Comparison of ENCODE assay signal across 8 cellular contexts in the genomic region with DNA sequence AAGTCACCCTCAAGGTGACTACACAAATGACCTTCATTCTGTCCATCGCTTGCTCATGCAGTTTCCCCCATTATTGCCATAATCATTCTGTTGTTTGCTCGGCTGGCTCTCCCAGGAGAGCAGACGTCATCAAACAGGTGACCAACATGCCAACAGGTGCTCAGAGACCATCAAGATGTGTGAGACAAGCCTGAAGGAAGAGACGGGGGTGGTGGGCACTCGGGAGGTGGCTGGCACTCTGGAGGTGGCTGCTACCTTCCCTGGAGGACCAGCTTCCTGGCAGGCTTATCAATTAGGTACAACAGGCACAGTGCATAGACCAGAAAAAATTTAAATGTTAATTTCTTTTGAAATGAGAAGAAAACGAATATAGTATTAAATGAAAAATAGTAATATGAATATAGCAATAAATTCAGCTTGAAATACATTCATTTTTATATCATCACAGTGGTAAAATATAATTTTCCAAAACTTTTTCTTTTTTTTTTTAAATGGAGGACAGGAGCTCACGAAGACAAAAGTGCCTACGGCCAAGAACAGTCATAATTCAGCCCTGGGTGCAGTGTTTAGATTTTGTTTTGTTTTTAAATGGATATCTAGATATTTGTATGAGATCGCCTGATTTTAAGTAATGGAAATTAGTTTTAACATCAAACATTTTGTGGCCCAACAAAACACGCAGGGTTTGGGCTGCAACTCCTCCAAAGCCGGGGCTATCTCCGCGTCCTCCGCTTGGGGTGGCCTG. TPM values are rescaled to one million over a fixed set of nuclear protein-coding genes. Genes with fewer than 3 reads are reported as not detected.
DNase-seq lines count a peak whose midpoint lies in the region; ATAC-seq, FAIRE-seq and TF ChIP-seq lines count a peak whose summit lies in the region.

No MANE protein-coding gene starts in this region.

- TF ChIP-seq RAD21 in A549 (conservative IDR thresholded peaks at IDR 0.05 in 1 of 2, IDR thresholded peaks at IDR 0.05 in 1 of 2) = no peak

- H3K27me3 ChIP-seq in H7 (ENCODE audit: control insufficient read depth, insufficient read depth, low read length) = no peaks in the 10 kb centered on the region
- peaks cover 10% of the 10 kb centered on the region for H3K27me3 ChIP-seq in neutrophil

- H3K4me1 ChIP-seq in A549 (peaks cover 10% of the 10 kb centered on the region), neutrophil (ENCODE audit: control insufficient read depth in 1 of 2, insufficient read depth in 1 of 2, low read depth in 1 of 2, low read length in 1 of 2) (peaks cover 31% of the 10 kb centered on the region in 2 experiments)

- no peak for TF ChIP-seq CTCF in A549 (IDR thresholded peaks at IDR 0.05)
- peak; percentile 30 for TF ChIP-seq CTCF in epithelial cell of esophagus (IDR thresholded peaks at IDR 0.05; ENCODE audit: insufficient read depth, low read depth, low read length, missing control alignments)
- peak; percentile 62 for TF ChIP-seq CTCF in neutrophil (IDR thresholded peaks at IDR 0.05)

- H3K36me3 ChIP-seq in H7 (replicated peaks; ENCODE audit: control insufficient read depth, insufficient read depth, low read length) = no peaks in the 10 kb centered on the region
- no peaks in the 10 kb centered on the region for H3K36me3 ChIP-seq in SK-N-MC (ENCODE audit: insufficient read depth, low read length)
- H3K36me3 ChIP-seq in neutrophil = no peaks in the 10 kb centered on the region

- 32% methylated on average over 14 of the region's 14 CpGs for WGBS in A549 (ENCODE audit: missing lambda C conversion rate)

- no peak for TF ChIP-seq EP300 in A549 (IDR thresholded peaks at IDR 0.05)

- ATAC-seq in A549 (no peak), GM21717 (IDR thresholded peaks at IDR 0.05; ENCODE audit: unreplicated experiment) (no peak)

- CTCF ChIA-PET in A549 (lab: Yijun Ruan, JAX) = interaction anchor here (0.7 to 5.7 kb wide), 10 partner anchors 8 to 732 kb away, joined by 3 to 56 read pairs (median 6); no protein-coding TSS in a partner anchor

- H3K9me3 ChIP-seq in A549 (no peaks in the 10 kb centered on the region), SK-N-MC (ENCODE audit: low read depth, low read length) (no peaks in the 10 kb centered on the region), neutrophil (peaks cover 8% of the 10 kb centered on the region)

- no peak for FAIRE-seq in A549 (lab: Jason Lieb, UNC)

- peak overlapping the region; percentile 78 for H3K4me2 ChIP-seq in A549

- H3K4me3 ChIP-seq in A549 (peak overlapping the region; percentile 45), H7 (ENCODE audit: insufficient read depth, low read depth, low read length) (peak overlapping the region; percentile 87), SK-N-MC (peak overlapping the region; percentile 95), epithelial cell of esophagus (ENCODE audit: low read length) (peak overlapping the region; percentile 43), neutrophil (ENCODE audit: low read depth in 1 of 2, low read length in 1 of 2) (peak overlapping the region; percentile 60 to 83)

- peak overlapping the region; percentile 94 for H3K9ac ChIP-seq in SK-N-MC (ENCODE audit: insufficient read length)

- peak overlapping the region; percentile 88 to 92 for H3K27ac ChIP-seq in A549
- peak overlapping the region; percentile 94 for H3K27ac ChIP-seq in SK-N-MC
- H3K27ac ChIP-seq in neutrophil = peak overlapping the region; percentile 97

- DNase-seq in A549 (ENCODE audit: low read depth in 1 of 2, low spot score in 1 of 2) (no peak), H7 (peak; percentile 22), SK-N-MC (ENCODE audit: low read depth, low spot score) (no peak), epithelial cell of esophagus (ENCODE audit: low read depth) (no peak), GM03348 (ENCODE audit: low spot score) (no peak)
- no peak for DNase-seq in activated CD4-positive, CD25-positive, alpha-beta regulatory T cell treated with anti-CD3 and anti-CD28 coated beads, Interleukin-2, amount 50 U/mL, for 72 hours

- POLR2A ChIA-PET in A549 (lab: Yijun Ruan, JAX) = interaction anchor here (0.5 to 2.7 kb wide), 13 partner anchors 9 to 787 kb away, joined by 3 to 24 read pairs (median 4); a partner anchor contains a TSS

- TF ChIP-seq POLR2A in A549 (IDR thresholded peaks at IDR 0.05; ENCODE audit: low read length) = no peak

TF ChIP-seq in A549, 52 proteins besides CTCF, POLR2A, EP300 and RAD21:
- TF ChIP-seq, protein P1, sequence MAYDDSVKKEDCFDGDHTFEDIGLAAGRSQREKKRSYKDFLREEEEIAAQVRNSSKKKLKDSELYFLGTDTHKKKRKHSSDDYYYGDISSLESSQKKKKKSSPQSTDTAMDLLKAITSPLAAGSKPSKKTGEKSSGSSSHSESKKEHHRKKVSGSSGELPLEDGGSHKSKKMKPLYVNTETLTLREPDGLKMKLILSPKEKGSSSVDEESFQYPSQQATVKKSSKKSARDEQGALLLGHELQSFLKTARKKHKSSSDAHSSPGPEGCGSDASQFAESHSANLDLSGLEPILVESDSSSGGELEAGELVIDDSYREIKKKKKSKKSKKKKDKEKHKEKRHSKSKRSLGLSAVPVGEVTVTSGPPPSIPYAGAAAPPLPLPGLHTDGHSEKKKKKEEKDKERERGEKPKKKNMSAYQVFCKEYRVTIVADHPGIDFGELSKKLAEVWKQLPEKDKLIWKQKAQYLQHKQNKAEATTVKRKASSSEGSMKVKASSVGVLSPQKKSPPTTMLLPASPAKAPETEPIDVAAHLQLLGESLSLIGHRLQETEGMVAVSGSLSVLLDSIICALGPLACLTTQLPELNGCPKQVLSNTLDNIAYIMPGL (CRISPR knock-in tag; IDR thresholded peaks at IDR 0.05; ENCODE audit: borderline replicate concordance) = peak; percentile 59; the same call in 1 of the 2 replicates
- no peak for TF ChIP-seq HOXA7 (CRISPR knock-in tag; IDR thresholded peaks at IDR 0.05)

RNA-seq across cellular contexts. Expression of a gene that starts 16.9 kb away (rescaled TPM):
- polyA plus RNA-seq in A549 (2011; rRNA removed) = not detected in 2 replicates
- polyA plus RNA-seq in A549 (2012; cell fraction: cytosol; rRNA removed) = 0.03 TPM in 1 of 2 replicates, not detected in the other
- polyA plus RNA-seq in A549 (2012; cell fraction: nucleus; rRNA removed) = 0.12 TPM in 1 of 2 replicates, not detected in the other
- not detected in 3 replicates for polyA plus RNA-seq in A549 (2017; fragmentation: RNase III; extraction: RNeasy Plus Mini Kit Qiagen cat#74134 plus additional on column Dnase treatment)
- 0.29 TPM in 1 of 2 replicates, not detected in the other for polyA minus RNA-seq in A549 (2011; rRNA and poly(A)+ RNA removed)
- 5.9 and 6.5 TPM in 2 replicates for total RNA-seq in H7 (2014; rRNA removed; shearing (Covaris generic))

RNA-seq across cellular contexts. Expression of a gene that starts 45.4 kb away (rescaled TPM):
- polyA plus RNA-seq in A549 (2011; rRNA removed) (not detected in 2 replicates), A549 (2017; fragmentation: RNase III; extraction: RNeasy Plus Mini Kit Qiagen cat#74134 plus additional on column Dnase treatment) (not detected in 3 replicates)
- not detected in 2 replicates for polyA plus RNA-seq in A549 (2012; cell fraction: cytosol; rRNA removed)
- 0.02 and 0.11 TPM in 2 replicates for polyA plus RNA-seq in A549 (2012; cell fraction: nucleus; rRNA removed)
- not detected in 2 replicates for polyA minus RNA-seq in A549 (2011; rRNA and poly(A)+ RNA removed)
- total RNA-seq in H7 (2014; rRNA removed; shearing (Covaris generic)) = 0.69 and 2.4 TPM in 2 replicates

Comparison
In these comparisons a context has a peak if more than half of its experiments do, and no peak if none do; other contexts are left out.
1. H3K4me3 ChIP-seq: peak in every context shown above with its lines; median percentile 95 in SK-N-MC; 87 in H7; 72 in neutrophil; 45 in A549; 43 in epithelial cell of esophagus.